ENCODE assay signal across 10 cellular contexts in genomic region chr2:239294571-239295054, GRCh38.
A peak's percentile ranks its signal among the peaks of the same experiment; 100 is the strongest.
DNase-seq lines count a peak whose midpoint lies in the region; ATAC-seq and FAIRE-seq lines count a peak whose summit lies in the region.
"Had no signal": no experiment of that assay in that cellular context is flagged by ENCODE, and none has a peak within 500 bp of the region (broad histone marks: within the 10 kb centered on the region; RNA-seq: fewer than 3 reads in every experiment).

No MANE protein-coding gene starts in this region.

- no peak overlapping the region for H3K4me3 ChIP-seq in HUES48 (ENCODE audit: low read depth, low read length)
- H3K4me3 ChIP-seq in small intestine (ENCODE audit: low read depth in 1 of 2, low read length in 2 of 2): no peak overlapping the region
- H3K4me3 ChIP-seq: lung had no signal

- peaks cover 2% of the 10 kb centered on the region for H3K27me3 Mint-ChIP-seq in activated T-helper 1 cell treated with anti-CD3 and anti-CD28 coated beads, Interleukin-12 subunit alpha, Interleukin-12 subunit beta, Interleukin-2, Interleukin-4 antibody, amounts not matched to agents 30 ng/mL and 10 ng/mL and 1 ng/mL, durations not matched to agents 14 hours and 24 hours and 36 hours (ENCODE audit: insufficient read depth)

- 29 to 69% (median 34%) methylated on average over 14 of the region's 14 CpGs for WGBS in small intestine, 3 donors

- H3K27me3 ChIP-seq in HUES48 (ENCODE audit: control insufficient read depth, insufficient read depth, low read length) (no peaks in the 10 kb centered on the region), small intestine (ENCODE audit: control insufficient read depth in 2 of 2, insufficient read depth in 2 of 2, low read length in 2 of 2) (no peaks in the 10 kb centered on the region)

- H3K27ac Mint-ChIP-seq in activated T-helper 1 cell treated with anti-CD3 and anti-CD28 coated beads, Interleukin-12 subunit alpha, Interleukin-12 subunit beta, Interleukin-2, Interleukin-4 antibody, amounts not matched to agents 30 ng/mL and 10 ng/mL and 1 ng/mL, durations not matched to agents 14 hours and 24 hours and 36 hours: peak overlapping the region; percentile 89

- H3K36me3 ChIP-seq in HUES48 (ENCODE audit: control insufficient read depth, insufficient read depth, low read length) (no peaks in the 10 kb centered on the region), small intestine (ENCODE audit: control insufficient read depth in 2 of 2, insufficient read depth in 2 of 2, low read length in 2 of 2) (no peaks in the 10 kb centered on the region)

- no peaks in the 10 kb centered on the region for H3K9me3 ChIP-seq in HUES48 (ENCODE audit: control insufficient read depth, insufficient read depth, low read length)
- no peaks in the 10 kb centered on the region for H3K9me3 ChIP-seq in small intestine (ENCODE audit: control insufficient read depth, low read depth)

- H3K9me3 Mint-ChIP-seq in activated T-helper 1 cell treated with anti-CD3 and anti-CD28 coated beads, Interleukin-12 subunit alpha, Interleukin-12 subunit beta, Interleukin-2, Interleukin-4 antibody, amounts not matched to agents 30 ng/mL and 10 ng/mL and 1 ng/mL, durations not matched to agents 14 hours and 24 hours and 36 hours: no peaks in the 10 kb centered on the region

- peak overlapping the region; percentile 85 for H3K4me3 Mint-ChIP-seq in activated T-helper 1 cell treated with anti-CD3 and anti-CD28 coated beads, Interleukin-12 subunit alpha, Interleukin-12 subunit beta, Interleukin-2, Interleukin-4 antibody, amounts not matched to agents 30 ng/mL and 10 ng/mL and 1 ng/mL, durations not matched to agents 14 hours and 24 hours and 36 hours

- ATAC-seq in left ventricle myocardium superior: peak; percentile 31

- no peak overlapping the region for H3K9ac ChIP-seq in HUES48 (ENCODE audit: low read depth, low read length)

- DNase-seq in activated T-helper 1 cell treated with anti-CD3 and anti-CD28 coated beads, Interleukin-12 subunit alpha, Interleukin-12 subunit beta, Interleukin-2, Interleukin-4 antibody, amounts not matched to agents 30 ng/mL and 10 ng/mL and 1 ng/mL, durations not matched to agents 14 hours and 24 hours and 36 hours (ENCODE audit: low spot score): no peak
- DNase-seq in left ventricle myocardium superior (peak; percentile 53), small intestine (peak; percentile 81), NCI-H2196 (lab: John Stamatoyannopoulos, UW; ENCODE audit: unreplicated experiment) (no peak), anterior cingulate cortex (lab: John Stamatoyannopoulos, UW) (no peak), hypothalamus (lab: John Stamatoyannopoulos, UW) (no peak), DMS79 treated with DMSO at 0.1 percent for 48 hours (lab: John Stamatoyannopoulos, UW) (no peak)
- DNase-seq: foreskin melanocyte had no signal

- peaks cover 72% of the 10 kb centered on the region for H3K4me1 Mint-ChIP-seq in activated T-helper 1 cell treated with anti-CD3 and anti-CD28 coated beads, Interleukin-12 subunit alpha, Interleukin-12 subunit beta, Interleukin-2, Interleukin-4 antibody, amounts not matched to agents 30 ng/mL and 10 ng/mL and 1 ng/mL, durations not matched to agents 14 hours and 24 hours and 36 hours (ENCODE audit: low read depth)

- H3K4me1 ChIP-seq in HUES48 (ENCODE audit: control insufficient read depth, insufficient read depth, low read length) (peaks cover 66% of the 10 kb centered on the region), small intestine (ENCODE audit: control insufficient read depth in 2 of 2, insufficient read depth in 1 of 2, low read depth in 1 of 2, low read length in 1 of 2) (peaks cover 22 to 29% of the 10 kb centered on the region in 2 donors)

- no peak for FAIRE-seq in small intestine (lab: Jason Lieb, UNC)

- H3K36me3 Mint-ChIP-seq in activated T-helper 1 cell treated with anti-CD3 and anti-CD28 coated beads, Interleukin-12 subunit alpha, Interleukin-12 subunit beta, Interleukin-2, Interleukin-4 antibody, amounts not matched to agents 30 ng/mL and 10 ng/mL and 1 ng/mL, durations not matched to agents 14 hours and 24 hours and 36 hours (ENCODE audit: low read depth): peaks cover 17% of the 10 kb centered on the region

- H3K27ac ChIP-seq in HUES48 (ENCODE audit: low read depth, low read length) (peak overlapping the region; percentile 36), small intestine (ENCODE audit: low read depth in 1 of 2, low read length in 1 of 2) (peak overlapping the region; percentile 26 to 62)

- intact Hi-C loops in activated T-helper 1 cell treated with anti-CD3 and anti-CD28 coated beads, Interleukin-12 subunit alpha, Interleukin-12 subunit beta, Interleukin-2, Interleukin-4 antibody, amounts not matched to agents 30 ng/mL and 10 ng/mL and 1 ng/mL, durations not matched to agents 14 hours and 24 hours and 36 hours (cut with micrococcal nuclease): loop anchor here (1.0 kb wide), 2 partner anchors 10 to 19 kb away; no protein-coding TSS in a partner anchor
- intact Hi-C loops in left ventricle myocardium superior (cut with micrococcal nuclease): no loop called here

Comparison
In these comparisons a context has a peak if more than half of its experiments do, and no peak if none do; other contexts are left out.
1. DNase-seq: peak in left ventricle myocardium superior (single experiment) and small intestine (single experiment); none in activated T-helper 1 cell treated with anti-CD3 and anti-CD28 coated beads, Interleukin-12 subunit alpha, Interleukin-12 subunit beta, Interleukin-2, Interleukin-4 antibody, amounts not matched to agents 30 ng/mL and 10 ng/mL and 1 ng/mL, durations not matched to agents 14 hours and 24 hours and 36 hours (single experiment), NCI-H2196 (single experiment), anterior cingulate cortex (0 of 58), hypothalamus (0 of 51) and DMS79 treated with DMSO at 0.1 percent for 48 hours (single experiment).